ENCODE assay signal across 15 cellular contexts in genomic region chr6:167789358-167789757, GRCh38. TPM values are rescaled to one million over a fixed set of nuclear protein-coding genes. Genes with fewer than 3 reads are reported as not detected.
DNase-seq lines count a peak whose midpoint lies in the region; ATAC-seq and TF ChIP-seq lines count a peak whose summit lies in the region.
"Had no signal": no experiment of that assay in that cellular context is flagged by ENCODE, and none has a peak within 500 bp of the region (broad histone marks: within the 10 kb centered on the region; RNA-seq: fewer than 3 reads in every experiment).

No MANE protein-coding gene starts in this region.

- no peaks in the 10 kb centered on the region for H3K27me3 ChIP-seq in WERI-Rb-1 (ENCODE audit: insufficient read depth, low read depth, severe bottlenecking)

- DNase-seq in NCI-H82 (lab: John Stamatoyannopoulos, UW) (peak; percentile 44), NCI-H82 treated with DMSO at 0.1 percent for 48 hours (lab: John Stamatoyannopoulos, UW; ENCODE audit: unreplicated experiment) (no peak), WERI-Rb-1 (peak; percentile 32), left lobe of liver (ENCODE audit: low spot score) (no peak), osteocyte (ENCODE audit: extremely low spot score, unreplicated experiment) (peak; percentile 63), MCF 10A (ENCODE audit: unreplicated experiment) (no peak), erythroblast (lab: John Stamatoyannopoulos, UW) (no peak)
- DNase-seq in activated CD4-positive, alpha-beta T cell treated with anti-CD3 and anti-CD28 coated beads, Interleukin-2, amount 50 U/mL, for 1 hour = no peak
- DNase-seq: C1 segment of cervical spinal cord, IMR-90, Kasumi-1, NCI-H1105 treated with DMSO at 0.1 percent for 48 hours, NCI-H187 treated with DMSO at 0.1 percent for 48 hours, NCI-H2171 treated with DMSO at 0.1 percent for 48 hours, NCI-H446 treated with DMSO at 0.1 percent for 48 hours had no signal

- H3K27ac ChIP-seq in WERI-Rb-1 = no peak overlapping the region

- intact Hi-C loops in MCF 10A (cut with micrococcal nuclease) = no loop called here

- H3K4me3 Mint-ChIP-seq in osteocyte (ENCODE audit: unreplicated experiment) = no peak overlapping the region
- no peak overlapping the region for H3K4me3 Mint-ChIP-seq in MCF 10A (ENCODE audit: unreplicated experiment)

- H3K4me1 Mint-ChIP-seq in osteocyte (ENCODE audit: unreplicated experiment) = peaks cover 2% of the 10 kb centered on the region
- peaks cover 12% of the 10 kb centered on the region for H3K4me1 Mint-ChIP-seq in MCF 10A (ENCODE audit: insufficient read depth, unreplicated experiment)

- no peak overlapping the region for H3K4me3 ChIP-seq in WERI-Rb-1 (ENCODE audit: low read depth, low read length)

- TF ChIP-seq CTCF in WERI-Rb-1 (IDR thresholded peaks at IDR 0.05; ENCODE audit: low read depth, low read length) (no peak), osteocyte (IDR thresholded peaks at IDR 0.05) (no peak), MCF 10A (IDR thresholded peaks at IDR 0.05; ENCODE audit: unreplicated experiment) (no peak)

- H3K9me3 Mint-ChIP-seq in osteocyte (ENCODE audit: unreplicated experiment) = no peaks in the 10 kb centered on the region
- H3K9me3 Mint-ChIP-seq in MCF 10A (ENCODE audit: unreplicated experiment) = no peaks in the 10 kb centered on the region

- POLR2A ChIA-PET in MCF 10A (lab: Yijun Ruan, JAX) = no interaction called here

- peaks cover 21% of the 10 kb centered on the region for H3K27me3 Mint-ChIP-seq in osteocyte (ENCODE audit: unreplicated experiment)
- peaks cover 2% of the 10 kb centered on the region for H3K27me3 Mint-ChIP-seq in MCF 10A (ENCODE audit: insufficient read depth, unreplicated experiment)

- no peak for TF ChIP-seq POLR2A in erythroblast (IDR thresholded peaks at IDR 0.05; ENCODE audit: low read length)

- H3K36me3 ChIP-seq in WERI-Rb-1 = no peaks in the 10 kb centered on the region

- BruUV-seq in MCF 10A (replicated peaks; lab: Mats Ljungman, UMichigan) = no TSS peak

- H3K36me3 Mint-ChIP-seq in osteocyte (ENCODE audit: unreplicated experiment) (no peaks in the 10 kb centered on the region), MCF 10A (ENCODE audit: insufficient read depth, unreplicated experiment) (no peaks in the 10 kb centered on the region)

- no peaks in the 10 kb centered on the region for H3K9me3 ChIP-seq in WERI-Rb-1 (ENCODE audit: severe bottlenecking)

- peak; percentile 3 for ATAC-seq in left lobe of liver

- CTCF ChIA-PET in MCF 10A (lab: Yijun Ruan, JAX) = interaction anchor here (0.6 kb wide), 1 partner anchor 674 kb away, joined by 3 read pairs; no protein-coding TSS in a partner anchor

- no peak overlapping the region for H3K27ac Mint-ChIP-seq in osteocyte (ENCODE audit: unreplicated experiment)
- no peak overlapping the region for H3K27ac Mint-ChIP-seq in MCF 10A (ENCODE audit: low read depth, unreplicated experiment)

RNA-seq across cellular contexts. Expression of gene AFDN, which starts 37.4 kb away (rescaled TPM):
- total RNA-seq in left lobe of liver (92.5 TPM), osteocyte (67.3 and 72.2 TPM in 2 replicates), MCF 10A (2022) (115 and 124 TPM in 2 replicates)

Comparison
In these comparisons a context has a peak if more than half of its experiments do, and no peak if none do; other contexts are left out.
1. DNase-seq: peak in NCI-H82 (single experiment), WERI-Rb-1 (single experiment) and osteocyte (single experiment); none in NCI-H82 treated with DMSO at 0.1 percent for 48 hours (single experiment), left lobe of liver (single experiment), activated CD4-positive, alpha-beta T cell treated with anti-CD3 and anti-CD28 coated beads, Interleukin-2, amount 50 U/mL, for 1 hour (single experiment), MCF 10A (single experiment) and erythroblast (0 of 2).